9 cellular contexts compared by ENCODE assay signal in the genomic region with DNA sequence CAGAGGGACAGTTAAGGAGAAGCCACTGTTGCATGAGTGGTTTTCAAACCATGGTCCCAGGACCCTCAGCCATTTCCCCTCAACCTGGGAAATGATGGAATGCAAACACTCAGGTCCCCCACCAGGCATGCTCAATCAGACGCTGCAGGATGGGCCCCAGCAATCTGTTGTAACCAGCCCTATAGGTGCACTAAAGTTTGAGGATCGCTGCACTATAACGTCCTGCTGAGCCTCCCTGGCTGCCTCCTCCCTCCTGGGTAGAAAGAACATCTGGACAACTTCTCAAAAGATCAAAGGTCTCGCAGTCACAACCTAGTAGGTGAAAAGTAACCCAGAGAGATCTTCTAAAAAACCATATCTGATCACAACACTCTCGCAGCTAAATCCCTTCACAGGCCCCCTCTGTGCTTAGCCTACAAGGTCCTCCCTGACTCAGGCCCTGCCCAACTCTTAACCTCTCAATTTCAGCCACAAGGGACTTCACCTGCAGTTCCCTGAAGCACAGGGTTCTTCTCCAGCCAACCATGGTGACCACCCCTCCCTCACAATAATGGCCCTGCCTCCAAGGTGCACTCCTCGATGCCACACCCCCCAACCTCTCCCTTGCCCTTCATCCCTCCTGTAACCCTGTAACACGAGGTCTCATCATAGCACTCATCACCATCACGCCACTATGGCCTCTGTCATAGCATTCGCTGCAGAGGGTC. TPM values are rescaled to one million over a fixed set of nuclear protein-coding genes. Genes with fewer than 3 reads are reported as not detected.
DNase-seq lines count a peak whose midpoint lies in the region; ATAC-seq, FAIRE-seq and TF ChIP-seq lines count a peak whose summit lies in the region.
"Had no signal": no experiment of that assay in that cellular context is flagged by ENCODE, and none has a peak within 500 bp of the region (broad histone marks: within the 10 kb centered on the region; RNA-seq: fewer than 3 reads in every experiment).

No MANE protein-coding gene starts in this region.

- peak overlapping the region in 1 of 2 donors; percentile 93 for H3K4me3 ChIP-seq in small intestine (ENCODE audit: low read depth in 1 of 2, low read length in 2 of 2)
- H3K4me3 ChIP-seq in CD8-positive, alpha-beta memory T cell (ENCODE audit: low read length) = no peak overlapping the region

- no peaks in the 10 kb centered on the region for H3K9me3 Mint-ChIP-seq in endothelial cell (ENCODE audit: unreplicated experiment)
- H3K9me3 Mint-ChIP-seq in CD8-positive, alpha-beta memory T cell = no peaks in the 10 kb centered on the region
- H3K9me3 Mint-ChIP-seq: activated T-helper 17 cell treated with anti-CD3 and anti-CD28 coated beads, Interleukin-2, amount 50 U/mL, for 72 hours had no signal

- DNase-seq in GM19239 (ENCODE audit: insufficient read length, low spot score) (no peak), endothelial cell (ENCODE audit: low spot score) (no peak), small intestine (peak; percentile 55), hypothalamus (lab: John Stamatoyannopoulos, UW) (no peak), NOMO-1 treated with DMSO at 0.1 percent for 48 hours (lab: John Stamatoyannopoulos, UW; ENCODE audit: unreplicated experiment) (no peak), GM03348 (ENCODE audit: low spot score) (no peak)
- DNase-seq in CD8-positive, alpha-beta memory T cell = no peak

- H3K27ac ChIP-seq in small intestine (ENCODE audit: low read depth in 1 of 2, low read length in 1 of 2) = peak overlapping the region; percentile 54 to 86
- no peak overlapping the region for H3K27ac ChIP-seq in CD8-positive, alpha-beta memory T cell (ENCODE audit: low read depth, low read length)

- H3K27me3 Mint-ChIP-seq in endothelial cell (ENCODE audit: unreplicated experiment) = peaks cover 8% of the 10 kb centered on the region
- peaks cover 13 to 16% of the 10 kb centered on the region in 2 donors for H3K27me3 Mint-ChIP-seq in CD8-positive, alpha-beta memory T cell

- no peaks in the 10 kb centered on the region for H3K36me3 Mint-ChIP-seq in endothelial cell (ENCODE audit: low read depth, unreplicated experiment)
- H3K36me3 Mint-ChIP-seq in CD8-positive, alpha-beta memory T cell = no peaks in the 10 kb centered on the region

- H3K36me3 ChIP-seq in small intestine (ENCODE audit: control insufficient read depth in 2 of 2, insufficient read depth in 2 of 2, low read length in 2 of 2) = no peaks in the 10 kb centered on the region
- H3K36me3 ChIP-seq in CD8-positive, alpha-beta memory T cell (ENCODE audit: insufficient read depth, low read length) = no peaks in the 10 kb centered on the region

- no peaks in the 10 kb centered on the region for H3K27me3 ChIP-seq in small intestine (ENCODE audit: control insufficient read depth in 2 of 2, insufficient read depth in 2 of 2, low read length in 2 of 2)
- no peaks in the 10 kb centered on the region for H3K27me3 ChIP-seq in CD8-positive, alpha-beta memory T cell (ENCODE audit: insufficient read depth, low read length, poor library complexity, severe bottlenecking)

- H3K27ac Mint-ChIP-seq in endothelial cell (ENCODE audit: unreplicated experiment) = no peak overlapping the region
- H3K27ac Mint-ChIP-seq in CD8-positive, alpha-beta memory T cell = peak overlapping the region in 1 of 8 donors; percentile 44
- H3K27ac Mint-ChIP-seq: activated T-helper 17 cell treated with anti-CD3 and anti-CD28 coated beads, Interleukin-2, amount 50 U/mL, for 72 hours had no signal

- CTCF ChIA-PET in CD8-positive, alpha-beta memory T cell (lab: Charles Lee) = no interaction called here

- ATAC-seq in HG03135 (IDR thresholded peaks at IDR 0.05; ENCODE audit: unreplicated experiment) = peak; percentile 41
- ATAC-seq: activated T-helper 17 cell treated with anti-CD3 and anti-CD28 coated beads, Interleukin-2, amount 50 U/mL, for 72 hours had no signal

- peaks cover 11 to 13% of the 10 kb centered on the region in 2 donors for H3K4me1 ChIP-seq in small intestine (ENCODE audit: control insufficient read depth in 2 of 2, insufficient read depth in 1 of 2, low read depth in 1 of 2, low read length in 1 of 2)
- H3K4me1 ChIP-seq in CD8-positive, alpha-beta memory T cell (ENCODE audit: insufficient read depth, low read length) = peaks cover 19% of the 10 kb centered on the region

- WGBS in small intestine, 3 donors = 32 to 55% (median 44%) methylated on average over 9 of the region's 9 CpGs

- POLR2A ChIA-PET in CD8-positive, alpha-beta memory T cell (lab: Charles Lee) = no interaction called here

- H3K9me3 ChIP-seq in small intestine (ENCODE audit: control insufficient read depth, low read depth) = no peaks in the 10 kb centered on the region
- no peaks in the 10 kb centered on the region for H3K9me3 ChIP-seq in CD8-positive, alpha-beta memory T cell (ENCODE audit: low read length)

- no peak for TF ChIP-seq CTCF in endothelial cell (IDR thresholded peaks at IDR 0.05; ENCODE audit: unreplicated experiment)

- H3K4me1 Mint-ChIP-seq in endothelial cell (ENCODE audit: unreplicated experiment) = peaks cover 54% of the 10 kb centered on the region
- H3K4me1 Mint-ChIP-seq in CD8-positive, alpha-beta memory T cell = peaks cover 13 to 21% (median 17%) of the 10 kb centered on the region in 3 donors

- FAIRE-seq in GM19239 (lab: Jason Lieb, UNC) (peak; percentile 86), small intestine (lab: Jason Lieb, UNC) (no peak)

- H3K4me3 Mint-ChIP-seq in endothelial cell (ENCODE audit: unreplicated experiment) = peak overlapping the region; percentile 92
- H3K4me3 Mint-ChIP-seq in CD8-positive, alpha-beta memory T cell = peak overlapping the region in 1 of 7 donors; percentile 83

RNA-seq across cellular contexts. Expression of gene SHB, which starts 3.5 kb away (rescaled TPM):
- 18.5 TPM for total RNA-seq in endothelial cell (ENCODE audit: unreplicated experiment)
- 10 to 100 TPM in 1 of 3 donors, 1 to 10 TPM in 2; 8.9 to 18.9 (median 9.2) TPM for polyA plus RNA-seq in small intestine
- total RNA-seq in CD8-positive, alpha-beta memory T cell = 1 to 10 TPM; 1.8 TPM
- 0.64 TPM for polyA plus RNA-seq in CD8-positive, alpha-beta memory T cell
